Comparison of ENCODE assay signal across 1 cellular context in genomic region chr2:10773841-10774341, GRCh38.
TF ChIP-seq lines count a peak whose summit lies in the region.

No MANE protein-coding gene starts in this region.

TF ChIP-seq in WTC11, 78 proteins besides CTCF, POLR2A, EP300 and RAD21 (continued from another document):
- TF ChIP-seq ZSCAN18 (CRISPR knock-in tag; IDR thresholded peaks at IDR 0.05) (no peak), E2F4 (CRISPR knock-in tag; IDR thresholded peaks at IDR 0.05; ENCODE audit: borderline replicate concordance, low read depth) (no peak), TCF7 (CRISPR knock-in tag; IDR thresholded peaks at IDR 0.05; ENCODE audit: low read depth) (no peak), ETV6 (CRISPR knock-in tag; IDR thresholded peaks at IDR 0.05) (no peak), CBFB (CRISPR knock-in tag; IDR thresholded peaks at IDR 0.05; ENCODE audit: low read depth) (no peak), ZNF416 (CRISPR knock-in tag; IDR thresholded peaks at IDR 0.05) (no peak), MXD4 (CRISPR knock-in tag; IDR thresholded peaks at IDR 0.05; ENCODE audit: borderline replicate concordance) (no peak), GABPB1 (CRISPR knock-in tag; IDR thresholded peaks at IDR 0.05) (no peak), IRF1 (CRISPR knock-in tag; IDR thresholded peaks at IDR 0.05) (no peak)
TF ChIP-seq in WTC11: peak in this region for 0.
